Comparison of ENCODE assay signal across 18 cellular contexts in the genomic region with DNA sequence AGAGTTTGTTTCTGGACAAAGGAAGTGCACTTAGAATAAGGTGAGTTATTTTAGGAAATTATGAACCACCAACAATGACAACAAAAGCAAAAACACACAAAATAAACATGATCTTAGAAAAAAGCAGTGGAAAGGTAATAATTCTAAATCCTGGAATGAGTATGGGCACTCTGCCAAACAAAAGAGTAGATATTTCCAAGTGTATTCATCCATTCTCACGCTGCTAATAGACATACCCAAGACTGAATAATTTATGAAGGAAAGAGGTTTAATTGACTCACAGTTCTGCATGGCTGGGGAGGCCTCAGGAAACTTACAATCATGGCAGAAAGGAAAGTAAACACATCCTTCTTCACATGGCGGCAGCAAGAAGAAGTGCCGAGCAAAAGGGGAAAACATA.
"Had no signal": no experiment of that assay in that cellular context is flagged by ENCODE, and none has a peak within 500 bp of the region (broad histone marks: within the 10 kb centered on the region; RNA-seq: fewer than 3 reads in every experiment).

No MANE protein-coding gene starts in this region.

- H3K27me3 ChIP-seq: esophagus squamous epithelium, left lung, spleen, thyroid gland, upper lobe of right lung had no signal

- DNase-seq: activated CD4-positive, alpha-beta T cell treated with anti-CD3 and anti-CD28 coated beads, Interleukin-2, amount 10 ng/mL, durations not matched to agents 24 days and 14 days; activated CD8-positive, alpha-beta T cell treated with anti-CD3 and anti-CD28 coated beads, Interleukin-2, amount 10 ng/mL, durations not matched to agents 7 days and 5 days; activated gamma-delta T cell; activated naive CD4-positive, alpha-beta T cell treated with anti-CD3 and anti-CD28 coated beads, Interleukin-2, amount 50 U/mL, for 16 hours; activated naive CD8-positive, alpha-beta T cell treated with anti-CD3 and anti-CD28 coated beads, Interleukin-2, amount 50 U/mL, for 24 hours; central memory CD4-positive, alpha-beta T cell; esophagus squamous epithelium; left lung; mammary epithelial cell; natural killer cell; retina; spleen; stimulated activated CD4-positive, alpha-beta T cell treated with anti-CD3 and anti-CD28 coated beads, Interleukin-4, amount 100 ng/mL, for 1 hour; stimulated activated naive CD4-positive, alpha-beta T cell; substantia nigra; thyroid gland; upper lobe of right lung had no signal

- H3K36me3 ChIP-seq: esophagus squamous epithelium, left lung, spleen, thyroid gland, upper lobe of right lung had no signal

- ATAC-seq: activated CD4-positive, CD25-positive, alpha-beta regulatory T cell treated with anti-CD3 and anti-CD28 coated beads, Interleukin-2, amount 50 U/mL, for 24 hours; activated CD8-positive, alpha-beta T cell treated with anti-CD3 and anti-CD28 coated beads, Interleukin-2, amount 10 ng/mL, durations not matched to agents 7 days and 5 days; activated naive CD8-positive, alpha-beta T cell treated with anti-CD3 and anti-CD28 coated beads, Interleukin-2, amount 50 U/mL, for 24 hours; left lung; natural killer cell; upper lobe of right lung had no signal

- H3K27ac ChIP-seq: esophagus squamous epithelium, left lung, spleen, thyroid gland, upper lobe of right lung had no signal

- H3K4me3 ChIP-seq: esophagus squamous epithelium, left lung, spleen, thyroid gland, upper lobe of right lung had no signal

- H3K4me1 ChIP-seq: esophagus squamous epithelium, left lung, spleen, thyroid gland, upper lobe of right lung had no signal

- H3K9me3 ChIP-seq: thyroid gland, upper lobe of right lung had no signal
